In the genomic region with DNA sequence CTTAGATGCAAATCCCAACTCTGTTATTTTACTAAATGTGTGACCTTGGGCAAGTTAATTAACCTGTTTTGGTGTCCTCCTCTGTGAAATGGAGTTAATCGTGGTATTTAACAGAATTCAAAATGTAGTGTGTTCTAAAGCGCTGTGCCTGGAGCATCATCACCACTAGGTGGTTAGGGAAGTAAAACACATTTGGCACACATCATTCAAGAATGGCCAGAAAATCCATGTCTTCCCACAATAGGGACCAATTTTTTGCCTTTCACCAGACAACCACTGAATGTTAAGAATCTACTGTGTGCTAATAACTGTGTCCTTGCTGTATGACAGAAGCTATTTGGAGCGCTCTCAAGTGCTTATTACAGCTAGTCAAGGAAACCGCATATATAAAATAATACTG, we compare ENCODE assay signal across 13 cellular contexts.
DNase-seq lines count a peak whose midpoint lies in the region; TF ChIP-seq lines count a peak whose summit lies in the region.
"Had no signal": no experiment of that assay in that cellular context is flagged by ENCODE, and none has a peak within 500 bp of the region (broad histone marks: within the 10 kb centered on the region; RNA-seq: fewer than 3 reads in every experiment).

No MANE protein-coding gene starts in this region.

- 100% methylated on average over 2 of the region's 4 CpGs for WGBS in mesenchymal stem cell

- H4K91ac ChIP-seq in mesenchymal stem cell (ENCODE audit: low read length) = no peak overlapping the region

- DNase-seq in Kasumi-1 (lab: John Stamatoyannopoulos, UW) (peak; percentile 35 to 43), astrocyte of the spinal cord (ENCODE audit: low read depth, low spot score) (no peak), mesenchymal stem cell (peak; percentile 30), COLO668 (lab: John Stamatoyannopoulos, UW; ENCODE audit: unreplicated experiment) (no peak), DMS79 treated with DMSO at 0.1 percent for 48 hours (lab: John Stamatoyannopoulos, UW) (no peak), SJCRH30 (no peak), NCI-H1048 (lab: John Stamatoyannopoulos, UW) (no peak)
- DNase-seq: anterior cingulate cortex; Caco-2; kidney glomerular epithelial cell; Peyer's patch; stimulated activated CD4-positive, alpha-beta T cell treated with anti-CD3 and anti-CD28 coated beads, Interleukin-15, amount 100 ng/mL, for 24 hours had no signal

- H4K20me1 ChIP-seq in DOHH2 (ENCODE audit: control insufficient read depth, insufficient read depth, low read depth, low read length) = 0 out of 2 replicates have a peak, but pooled peaks cover 3% of the 10 kb centered on the region

- no peak overlapping the region for H3K4ac ChIP-seq in mesenchymal stem cell (ENCODE audit: low read depth in 1 of 2, low read length in 2 of 2)

- no peak overlapping the region for H3K23ac ChIP-seq in mesenchymal stem cell (ENCODE audit: low read length in 2 of 2)

- H3K36me3 ChIP-seq in DOHH2 (ENCODE audit: control insufficient read depth, low read length) = peaks cover 19% of the 10 kb centered on the region
- H3K36me3 ChIP-seq in mesenchymal stem cell (ENCODE audit: control insufficient read depth in 1 of 2, insufficient read depth in 2 of 2, low read depth in 1 of 2, low read length in 2 of 2) = peaks cover 0 to 14% of the 10 kb centered on the region in 2 experiments
- no peaks in the 10 kb centered on the region for H3K36me3 ChIP-seq in SJCRH30
- H3K36me3 ChIP-seq: Peyer's patch had no signal

- H2BK12ac ChIP-seq in mesenchymal stem cell (ENCODE audit: low read length in 2 of 2) = no peak overlapping the region

- H3K4me1 ChIP-seq in DOHH2 (ENCODE audit: control insufficient read depth, low read length) = peaks cover 36% of the 10 kb centered on the region
- no peaks in the 10 kb centered on the region for H3K4me1 ChIP-seq in mesenchymal stem cell (ENCODE audit: control insufficient read depth, insufficient read depth, low read depth, low read length)
- H3K4me1 ChIP-seq in SJCRH30 = peaks cover 9% of the 10 kb centered on the region

- TF ChIP-seq CTCF in DOHH2 (IDR thresholded peaks at IDR 0.05; ENCODE audit: low read depth, low read length, poor library complexity, severe bottlenecking) (peak; percentile 35), astrocyte of the spinal cord (IDR thresholded peaks at IDR 0.05; ENCODE audit: low read depth, low read length) (peak; percentile 28)

- no peak overlapping the region for H3K9ac ChIP-seq in mesenchymal stem cell (ENCODE audit: low read length)

- H2BK120ac ChIP-seq in mesenchymal stem cell (ENCODE audit: low read depth, low read length) = no peak overlapping the region

- no peak overlapping the region for H4K8ac ChIP-seq in mesenchymal stem cell (ENCODE audit: low read length)

- no peak overlapping the region for H2AK5ac ChIP-seq in mesenchymal stem cell (ENCODE audit: low read length, severe bottlenecking)

- H3K18ac ChIP-seq in mesenchymal stem cell (ENCODE audit: low read depth in 1 of 2, low read length in 2 of 2) = no peak overlapping the region

- H3K27me3 ChIP-seq in DOHH2 (ENCODE audit: control insufficient read depth, low read length) = no peaks in the 10 kb centered on the region
- no peaks in the 10 kb centered on the region for H3K27me3 ChIP-seq in mesenchymal stem cell (ENCODE audit: control insufficient read depth in 1 of 2, insufficient read depth in 1 of 2, low read length in 2 of 2)
- H3K27me3 ChIP-seq in SJCRH30 = no peaks in the 10 kb centered on the region
- H3K27me3 ChIP-seq: Peyer's patch had no signal

- H2AFZ ChIP-seq in mesenchymal stem cell (ENCODE audit: low read depth, low read length) = no peak overlapping the region

- H3K4me2 ChIP-seq in DOHH2 (ENCODE audit: low read length) (peak overlapping the region; percentile 30), mesenchymal stem cell (ENCODE audit: low read length, poor library complexity, severe bottlenecking) (no peak overlapping the region)

- no peak overlapping the region for H2BK5ac ChIP-seq in mesenchymal stem cell (ENCODE audit: low read depth, low read length, poor library complexity, severe bottlenecking)

- H3K14ac ChIP-seq in mesenchymal stem cell (ENCODE audit: low read length in 2 of 2) = no peak overlapping the region

- H3K4me3 ChIP-seq in DOHH2 (ENCODE audit: low read length) = no peak overlapping the region
- H3K4me3 ChIP-seq in astrocyte of the spinal cord (ENCODE audit: low read depth, low read length) = no peak overlapping the region
- no peak overlapping the region for H3K4me3 ChIP-seq in mesenchymal stem cell (ENCODE audit: insufficient read depth in 1 of 2, low read depth in 1 of 2, low read length in 2 of 2)
- H3K4me3 ChIP-seq in SJCRH30 = no peak overlapping the region
- H3K4me3 ChIP-seq: Peyer's patch had no signal

- H3K27ac ChIP-seq in DOHH2 (ENCODE audit: low read depth, low read length) (no peak overlapping the region), mesenchymal stem cell (ENCODE audit: low read length, poor library complexity, severe bottlenecking) (no peak overlapping the region), SJCRH30 (no peak overlapping the region)
- H3K27ac ChIP-seq: Peyer's patch had no signal

- no peaks in the 10 kb centered on the region for H3K79me1 ChIP-seq in mesenchymal stem cell (replicated peaks; ENCODE audit: low read length, poor library complexity, severe bottlenecking)

- no peak overlapping the region for H2BK15ac ChIP-seq in mesenchymal stem cell (ENCODE audit: low read depth, poor library complexity, severe bottlenecking)

- in situ Hi-C loops in astrocyte of the spinal cord (cut with HindIII; ENCODE audit: low sequenced_read_pairs) = loop anchor here (25.0 kb wide), 1 partner anchor 187 kb away; no protein-coding TSS in a partner anchor

- H3K79me2 ChIP-seq in DOHH2 (ENCODE audit: control insufficient read depth, low read length) = peaks cover 17% of the 10 kb centered on the region

- no peaks in the 10 kb centered on the region for H3K9me3 ChIP-seq in DOHH2 (ENCODE audit: control insufficient read depth, insufficient read depth, low read length)
- H3K9me3 ChIP-seq in mesenchymal stem cell (ENCODE audit: control insufficient read depth, low read length) = no peaks in the 10 kb centered on the region
- no peaks in the 10 kb centered on the region for H3K9me3 ChIP-seq in SJCRH30 (replicated peaks)
- H3K9me3 ChIP-seq: Caco-2, Peyer's patch had no signal

- H3K9me2 ChIP-seq in DOHH2 (replicated peaks; ENCODE audit: control insufficient read depth, low read length) = no peaks in the 10 kb centered on the region

- peaks cover 5% of the 10 kb centered on the region for H3F3A ChIP-seq in DOHH2 (ENCODE audit: control insufficient read depth, insufficient read depth)

Comparison
In these comparisons a context has a peak if more than half of its experiments do, and no peak if none do; other contexts are left out.
1. DNase-seq: peak in Kasumi-1 (2 of 2) and mesenchymal stem cell (single experiment); none in astrocyte of the spinal cord (single experiment), COLO668 (single experiment), DMS79 treated with DMSO at 0.1 percent for 48 hours (single experiment), SJCRH30 (0 of 2) and NCI-H1048 (single experiment).